In genomic region chr15:61381501-61381900, GRCh38 we compare ENCODE assay signal across 6 cellular contexts.
"Had no signal": no experiment of that assay in that cellular context is flagged by ENCODE, and none has a peak within 500 bp of the region (broad histone marks: within the 10 kb centered on the region; RNA-seq: fewer than 3 reads in every experiment).

No MANE protein-coding gene starts in this region.

- H3K27ac Mint-ChIP-seq: IgD-negative memory B cell had no signal

- H3K4me3 ChIP-seq: K562 had no signal

- H3K4me1 Mint-ChIP-seq: IgD-negative memory B cell had no signal

- DNase-seq: IMR-90, KBM-7 had no signal

- H3K4me3 Mint-ChIP-seq: IgD-negative memory B cell had no signal

- H3K27ac ChIP-seq: HL-60 had no signal

- ATAC-seq: HepG2, K562 had no signal

- H3K36me3 Mint-ChIP-seq: IgD-negative memory B cell had no signal
